8 cellular contexts compared by ENCODE assay signal in genomic region chr1:167059045-167059728, GRCh38. TPM values are rescaled to one million over a fixed set of nuclear protein-coding genes. Genes with fewer than 3 reads are reported as not detected.
DNase-seq lines count a peak whose midpoint lies in the region; ATAC-seq and TF ChIP-seq lines count a peak whose summit lies in the region.

No MANE protein-coding gene starts in this region.

- CTCF ChIA-PET in activated CD8-positive, alpha-beta T cell treated with anti-CD3 and anti-CD28 coated beads for 36 hours (lab: Charles Lee): interaction anchor here (0.6 to 18.6 kb wide), 80 partner anchors 8 to 1136 kb away, joined by 3 to 863 read pairs (median 5); partner anchors contain the start of genes GPA33, ILDR2, POU2F1 and TADA1

- peak; percentile 98 for TF ChIP-seq CTCF in activated CD8-positive, alpha-beta T cell treated with anti-CD3 and anti-CD28 coated beads for 36 hours (IDR thresholded peaks at IDR 0.05)
- TF ChIP-seq CTCF in endodermal cell (conservative IDR thresholded peaks at IDR 0.05): peak; percentile 96

- H3K36me3 ChIP-seq in endodermal cell (ENCODE audit: control insufficient read depth, insufficient read depth, low read length): no peaks in the 10 kb centered on the region

- peak overlapping the region; percentile 66 for H3K27ac Mint-ChIP-seq in activated CD8-positive, alpha-beta T cell treated with anti-CD3 and anti-CD28 coated beads for 36 hours
- no peak overlapping the region for H3K27ac Mint-ChIP-seq in endodermal cell

- WGBS in endodermal cell (ENCODE audit: insufficient coverage in 1 of 2, insufficient read length in 1 of 2), 2 experiments: 23 to 24% methylated on average over 8 to 16 of the region's 16 CpGs

- no peaks in the 10 kb centered on the region for H3K9me3 ChIP-seq in endodermal cell (ENCODE audit: control insufficient read depth, low read length)

- ATAC-seq in HG02763 (IDR thresholded peaks at IDR 0.05; ENCODE audit: unreplicated experiment) (peak; percentile 42), GM21717 (IDR thresholded peaks at IDR 0.05; ENCODE audit: unreplicated experiment) (no peak)
- ATAC-seq in activated CD8-positive, alpha-beta T cell treated with anti-CD3 and anti-CD28 coated beads for 36 hours: peak; percentile 70

- peak overlapping the region; percentile 12 for H3K4me3 Mint-ChIP-seq in activated CD8-positive, alpha-beta T cell treated with anti-CD3 and anti-CD28 coated beads for 36 hours
- H3K4me3 Mint-ChIP-seq in endodermal cell: no peak overlapping the region

- H3K9me3 Mint-ChIP-seq in activated CD8-positive, alpha-beta T cell treated with anti-CD3 and anti-CD28 coated beads for 36 hours: no peaks in the 10 kb centered on the region
- H3K9me3 Mint-ChIP-seq in endodermal cell: no peaks in the 10 kb centered on the region

- H3K27me3 Mint-ChIP-seq in activated CD8-positive, alpha-beta T cell treated with anti-CD3 and anti-CD28 coated beads for 36 hours: no peaks in the 10 kb centered on the region
- H3K27me3 Mint-ChIP-seq in endodermal cell (ENCODE audit: insufficient read depth): no peaks in the 10 kb centered on the region

- H3K4me3 ChIP-seq in endodermal cell (ENCODE audit: low read length): no peak overlapping the region

- no peaks in the 10 kb centered on the region for H3K36me3 Mint-ChIP-seq in activated CD8-positive, alpha-beta T cell treated with anti-CD3 and anti-CD28 coated beads for 36 hours (ENCODE audit: low read depth)
- H3K36me3 Mint-ChIP-seq in endodermal cell (ENCODE audit: low read depth): no peaks in the 10 kb centered on the region

- H3K27me3 ChIP-seq in endodermal cell (ENCODE audit: control insufficient read depth, insufficient read depth, low read length, poor library complexity, severe bottlenecking): no peaks in the 10 kb centered on the region

- DNase-seq in DMS153 (lab: John Stamatoyannopoulos, UW) (peak; percentile 34), NCI-H69 (lab: John Stamatoyannopoulos, UW) (peak; percentile 69), endodermal cell (peak; percentile 94), mucosa of gallbladder (ENCODE audit: low spot score) (peak; percentile 75)
- peak; percentile 85 for DNase-seq in activated CD8-positive, alpha-beta T cell treated with anti-CD3 and anti-CD28 coated beads for 36 hours
- DNase-seq in stimulated activated CD8-positive, alpha-beta memory T cell treated with anti-CD3 and anti-CD28 coated beads, Interleukin-4, amount 100 ng/mL, for 24 hours (ENCODE audit: low read depth): peak; percentile 66

- H3K4me1 Mint-ChIP-seq in activated CD8-positive, alpha-beta T cell treated with anti-CD3 and anti-CD28 coated beads for 36 hours (ENCODE audit: low read depth): peaks cover 7% of the 10 kb centered on the region
- peaks cover 7% of the 10 kb centered on the region for H3K4me1 Mint-ChIP-seq in endodermal cell

- H3K4me1 ChIP-seq in endodermal cell (ENCODE audit: control insufficient read depth, insufficient read depth, low read length): no peaks in the 10 kb centered on the region

- intact Hi-C loops in activated CD8-positive, alpha-beta T cell treated with anti-CD3 and anti-CD28 coated beads for 36 hours (cut with micrococcal nuclease): loop anchor here (1.0 to 5.0 kb wide), 2 partner anchors 87 to 149 kb away; no protein-coding TSS in a partner anchor

- POLR2A ChIA-PET in activated CD8-positive, alpha-beta T cell treated with anti-CD3 and anti-CD28 coated beads for 36 hours (lab: Charles Lee): interaction anchor here (1.0 to 2.3 kb wide), 5 partner anchors 149 to 204 kb away, joined by 3 to 14 read pairs (median 4); no protein-coding TSS in a partner anchor

- H3K27ac ChIP-seq in endodermal cell (ENCODE audit: low read depth, low read length): no peak overlapping the region

- H3K9ac ChIP-seq in endodermal cell (ENCODE audit: extremely low read depth, low read length, poor library complexity, severe bottlenecking): no peak overlapping the region

RNA-seq across cellular contexts. Expression of gene GPA33, which starts 31.0 kb away (rescaled TPM):
- total RNA-seq in activated CD8-positive, alpha-beta T cell treated with anti-CD3 and anti-CD28 coated beads for 36 hours: under 1 TPM in 1 of 2 experiments, not detected in 1; 0.25 TPM
- total RNA-seq in endodermal cell: 1 to 10 TPM in 1 of 2 donors, under 1 TPM in 1; 0.37 to 1.5 TPM
- 2.2 TPM for polyA plus RNA-seq in endodermal cell (2013, experiment 1 of 2)
- 1.4 TPM for polyA plus RNA-seq in endodermal cell (2013, experiment 2 of 2)
- 1.4 TPM for total RNA-seq in mucosa of gallbladder

RNA-seq across cellular contexts. Expression of gene STYXL2, which starts 34.7 kb away (rescaled TPM):
- not detected for total RNA-seq in activated CD8-positive, alpha-beta T cell treated with anti-CD3 and anti-CD28 coated beads for 36 hours
- total RNA-seq in endodermal cell (1 to 10 TPM in 1 of 2 donors, under 1 TPM in 1; 0.99 to 5.2 TPM), mucosa of gallbladder (3.1 TPM)
- 0.21 TPM for polyA plus RNA-seq in endodermal cell (2013, experiment 1 of 2)
- 0.17 TPM for polyA plus RNA-seq in endodermal cell (2013, experiment 2 of 2)

Comparison
In these comparisons a context has a peak if more than half of its experiments do, and no peak if none do; other contexts are left out.
1. DNase-seq: peak in every context shown above with its lines; median percentile 94 in endodermal cell; 85 in activated CD8-positive, alpha-beta T cell treated with anti-CD3 and anti-CD28 coated beads for 36 hours; 75 in mucosa of gallbladder; 69 in NCI-H69; 66 in stimulated activated CD8-positive, alpha-beta memory T cell treated with anti-CD3 and anti-CD28 coated beads, Interleukin-4, amount 100 ng/mL, for 24 hours; 34 in DMS153.